8 cellular contexts compared by ENCODE assay signal in the genomic region with DNA sequence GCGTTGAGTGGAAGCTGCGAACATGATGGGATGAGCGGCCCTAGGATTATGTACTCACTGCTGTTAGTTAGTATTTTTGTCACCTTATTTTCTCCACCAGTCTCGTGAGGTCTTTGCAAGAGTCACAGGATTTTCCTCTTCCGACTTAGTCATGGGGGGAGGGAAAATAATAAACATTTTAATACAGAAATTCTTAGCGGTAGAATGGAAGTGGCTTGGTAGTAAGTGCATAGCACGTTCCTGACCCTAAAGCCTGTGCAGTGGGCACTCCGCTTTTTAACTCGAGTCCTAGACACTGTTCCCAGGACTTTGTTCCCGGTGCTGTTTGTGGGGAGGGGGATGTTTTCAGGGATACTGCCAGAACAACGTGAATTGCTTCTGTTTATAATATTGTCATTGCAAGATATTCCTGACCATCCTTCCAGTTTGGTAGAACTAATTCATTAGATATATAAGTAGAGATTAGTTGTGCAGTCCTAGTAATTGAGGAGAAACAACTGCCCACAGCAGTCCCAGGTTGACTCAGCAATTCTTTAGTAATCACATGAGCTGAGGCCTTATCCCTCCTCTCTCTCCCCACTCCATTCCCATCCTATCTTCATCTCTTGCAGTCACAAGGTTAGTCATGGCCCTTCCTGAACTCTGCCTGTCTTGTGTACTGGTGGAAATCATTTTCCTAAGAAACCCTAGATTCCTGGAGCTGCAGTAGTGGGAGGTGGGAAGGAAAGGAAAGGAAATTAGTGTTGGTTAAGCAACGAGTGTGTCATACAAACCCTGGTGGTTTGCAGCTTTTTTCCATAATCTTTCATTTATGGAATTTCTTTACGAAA. TPM values are rescaled to one million over a fixed set of nuclear protein-coding genes. Genes with fewer than 3 reads are reported as not detected.
DNase-seq lines count a peak whose midpoint lies in the region; ATAC-seq and TF ChIP-seq lines count a peak whose summit lies in the region.

No MANE protein-coding gene starts in this region.

- H2AFZ ChIP-seq in ACC112 (ENCODE audit: low read length, unreplicated experiment) (peak overlapping the region; percentile 52), fibroblast of lung (ENCODE audit: low read length) (peak overlapping the region; percentile 58), trophoblast cell (ENCODE audit: insufficient read depth, low read length, poor library complexity) (peak overlapping the region; percentile 65)

- H2AK5ac ChIP-seq in trophoblast cell (ENCODE audit: low read length) = no peak overlapping the region

- no peak overlapping the region for H4K12ac ChIP-seq in trophoblast cell (ENCODE audit: low read depth, low read length)

- peaks cover 7% of the 10 kb centered on the region for H3K79me1 ChIP-seq in trophoblast cell (ENCODE audit: low read length)

- ATAC-seq in GM18517 (IDR thresholded peaks at IDR 0.05; ENCODE audit: unreplicated experiment) = peak; percentile 18
- ATAC-seq in GM18505 (IDR thresholded peaks at IDR 0.05; ENCODE audit: unreplicated experiment) = no peak

- no peak for TF ChIP-seq CTCF in fibroblast of lung (conservative IDR thresholded peaks at IDR 0.05 in 1 of 2, IDR thresholded peaks at IDR 0.05 in 1 of 2; ENCODE audit: low read depth in 1 of 2, low read length in 2 of 2)

- DNase-seq in OCI-M1 (lab: John Stamatoyannopoulos, UW) = peak; percentile 71
- peak; percentile 85 to 90 for DNase-seq in fibroblast of lung (ENCODE audit: low read depth in 2 of 2)
- peak; percentile 31 to 66 for DNase-seq in trophoblast cell
- DNase-seq in NCI-H128 (lab: John Stamatoyannopoulos, UW; ENCODE audit: unreplicated experiment) = no peak
- no peak for DNase-seq in stimulated activated CD4-positive, alpha-beta T cell treated with anti-CD3 and anti-CD28 coated beads, Interleukin-1b, Interleukin-23, amount 100 ng/mL, for 48 hours

- peak overlapping the region; percentile 97 for H3K4me2 ChIP-seq in fibroblast of lung (ENCODE audit: extremely low read depth, insufficient read depth, low read length)
- peak overlapping the region; percentile 89 for H3K4me2 ChIP-seq in trophoblast cell (ENCODE audit: low read length)

- peak overlapping the region; percentile 82 for H3K27ac ChIP-seq in ACC112 (ENCODE audit: low read depth, low read length)
- peak overlapping the region; percentile 95 for H3K27ac ChIP-seq in fibroblast of lung (ENCODE audit: insufficient read depth, low read length)
- H3K27ac ChIP-seq in trophoblast cell (ENCODE audit: low read depth, low read length) = peak overlapping the region; percentile 40

- peak overlapping the region; percentile 45 for H3K14ac ChIP-seq in trophoblast cell (ENCODE audit: low read length)

- H3K79me2 ChIP-seq in ACC112 (ENCODE audit: control insufficient read depth, insufficient read depth, low read length, unreplicated experiment) (peaks cover 79% of the 10 kb centered on the region), fibroblast of lung (ENCODE audit: control insufficient read depth, insufficient read depth, low read length) (peaks cover 26% of the 10 kb centered on the region), trophoblast cell (ENCODE audit: control insufficient read depth, insufficient read depth, low read length, poor library complexity) (peaks cover 6% of the 10 kb centered on the region)

- peak overlapping the region; percentile 48 for H2BK120ac ChIP-seq in trophoblast cell (ENCODE audit: insufficient read depth, low read length, poor library complexity)

- H3K4me1 ChIP-seq in ACC112 (ENCODE audit: control insufficient read depth, insufficient read depth, low read length, unreplicated experiment) (peaks cover 56% of the 10 kb centered on the region), fibroblast of lung (ENCODE audit: control insufficient read depth, extremely low read depth, insufficient read depth, low read length) (peaks cover 3% of the 10 kb centered on the region), trophoblast cell (ENCODE audit: control insufficient read depth in 1 of 2, insufficient read depth in 2 of 2, low read length in 2 of 2) (no peaks in the 10 kb centered on the region)

- H4K8ac ChIP-seq in trophoblast cell (ENCODE audit: low read depth, low read length) = peak overlapping the region; percentile 86

- H2BK12ac ChIP-seq in trophoblast cell (ENCODE audit: low read length) = no peak overlapping the region

- H3K36me3 ChIP-seq in ACC112 (ENCODE audit: insufficient read depth, low read length) (peaks cover 29% of the 10 kb centered on the region), fibroblast of lung (ENCODE audit: control insufficient read depth, insufficient read depth, low read length) (peaks cover 3% of the 10 kb centered on the region), trophoblast cell (ENCODE audit: control insufficient read depth in 1 of 2, insufficient read depth in 2 of 2, low read length in 2 of 2) (peaks cover 0 to 4% of the 10 kb centered on the region in 2 experiments)

- no peak overlapping the region for H3K23ac ChIP-seq in trophoblast cell (ENCODE audit: low read length)

- 100% methylated on average over 1 of the region's 13 CpGs for WGBS in trophoblast cell (ENCODE audit: extremely low coverage, insufficient coverage, insufficient read length)

- no peak for TF ChIP-seq POLR2A in GM18505 (IDR thresholded peaks at IDR 0.05; ENCODE audit: borderline replicate concordance, extremely low read depth, insufficient read depth, insufficient read length)

- H3K4me3 ChIP-seq in ACC112 (ENCODE audit: low read depth, low read length) (peak overlapping the region; percentile 89), fibroblast of lung (replicated peaks in 1 of 4; ENCODE audit: control extremely low read depth in 1 of 4, insufficient read depth in 1 of 4, low read depth in 3 of 4, low read length in 4 of 4) (peak overlapping the region; percentile 58 to 98 (median 84)), trophoblast cell (ENCODE audit: low read depth, low read length) (peak overlapping the region; percentile 88)

- H3K18ac ChIP-seq in trophoblast cell (ENCODE audit: low read length) = no peak overlapping the region

- H3K27me3 ChIP-seq in ACC112 (ENCODE audit: insufficient read depth, low read length) (no peaks in the 10 kb centered on the region), fibroblast of lung (ENCODE audit: control insufficient read depth, insufficient read depth, low read length) (no peaks in the 10 kb centered on the region), trophoblast cell (ENCODE audit: insufficient read depth, low read length) (no peaks in the 10 kb centered on the region)

- H3K9me3 ChIP-seq in fibroblast of lung (ENCODE audit: control insufficient read depth, insufficient read depth, low read depth, low read length) (no peaks in the 10 kb centered on the region), trophoblast cell (ENCODE audit: insufficient read depth, low read depth, low read length) (no peaks in the 10 kb centered on the region)

- H3K9ac ChIP-seq in fibroblast of lung (ENCODE audit: insufficient read depth, low read length) (peak overlapping the region; percentile 89), trophoblast cell (ENCODE audit: low read length) (peak overlapping the region; percentile 69)

- H3K4ac ChIP-seq in trophoblast cell (ENCODE audit: low read depth, low read length) = no peak overlapping the region

- peak overlapping the region; percentile 28 for H4K91ac ChIP-seq in trophoblast cell (ENCODE audit: low read depth, low read length)

- no peaks in the 10 kb centered on the region for H4K20me1 ChIP-seq in fibroblast of lung (ENCODE audit: control insufficient read depth, extremely low read depth, insufficient read depth, low read length)

- H2BK5ac ChIP-seq in trophoblast cell (ENCODE audit: low read depth, low read length, poor library complexity) = peak overlapping the region; percentile 49

RNA-seq across cellular contexts. Expression of gene SLC38A6, which starts 0.8 kb away (rescaled TPM):
- total RNA-seq in fibroblast of lung = 84.7 and 93.3 TPM in 2 replicates
- 39.0 and 39.8 TPM in 2 replicates for polyA plus RNA-seq in fibroblast of lung
- polyA plus RNA-seq in fibroblast of lung (2012) = 23.3 and 25.1 TPM in 2 replicates
- 5.1 and 24.7 TPM in 2 replicates for polyA minus RNA-seq in fibroblast of lung (ENCODE audit: low replicate concordance)
- 23.5 and 27.5 TPM in 2 replicates for polyA plus RNA-seq in trophoblast cell (2013)

RNA-seq across cellular contexts. Expression of gene TRMT5, which starts 1.0 kb away (rescaled TPM):
- total RNA-seq in fibroblast of lung = 17.5 and 18.3 TPM in 2 replicates
- polyA plus RNA-seq in fibroblast of lung = 8.0 and 9.3 TPM in 2 replicates
- 8.6 and 10.5 TPM in 2 replicates for polyA plus RNA-seq in fibroblast of lung (2012)
- 3.9 and 7.4 TPM in 2 replicates for polyA minus RNA-seq in fibroblast of lung (ENCODE audit: low replicate concordance)
- 12.3 and 12.4 TPM in 2 replicates for polyA plus RNA-seq in trophoblast cell (2013)

Comparison
In these comparisons a context has a peak if more than half of its experiments do, and no peak if none do; other contexts are left out.
1. H3K27ac ChIP-seq: peak in every context shown above with its lines; median percentile 95 in fibroblast of lung; 82 in ACC112; 40 in trophoblast cell.
2. DNase-seq: peak in OCI-M1 (single experiment), fibroblast of lung (2 of 2) and trophoblast cell (2 of 2); none in NCI-H128 (single experiment) and stimulated activated CD4-positive, alpha-beta T cell treated with anti-CD3 and anti-CD28 coated beads, Interleukin-1b, Interleukin-23, amount 100 ng/mL, for 48 hours (single experiment).
3. Peak in every context shown above with its lines, with median percentiles within 50 percentile points of each other: H2AFZ ChIP-seq and H3K4me3 ChIP-seq.